ENCODE assay signal across 13 cellular contexts in the genomic region with DNA sequence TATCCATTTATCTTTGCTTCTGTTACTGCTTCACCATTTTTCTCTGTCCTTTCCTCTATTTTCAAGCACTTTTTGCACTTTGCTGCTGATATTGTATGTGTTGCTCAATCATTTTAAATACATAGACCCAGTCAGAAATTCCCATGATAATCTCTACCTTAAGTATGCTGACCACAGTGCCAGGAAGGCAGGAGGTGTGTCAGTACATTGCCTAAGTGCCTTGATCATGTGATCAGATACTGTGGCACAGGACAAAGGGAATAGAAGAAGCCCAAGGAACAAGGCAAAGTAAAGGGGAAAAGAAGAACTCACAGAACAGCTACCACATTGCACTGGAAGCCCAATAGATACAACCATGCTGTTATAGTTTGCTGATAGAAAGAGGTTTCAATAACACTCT. TPM values are rescaled to one million over a fixed set of nuclear protein-coding genes. Genes with fewer than 3 reads are reported as not detected.
DNase-seq lines count a peak whose midpoint lies in the region; ATAC-seq and TF ChIP-seq lines count a peak whose summit lies in the region.
"Had no signal": no experiment of that assay in that cellular context is flagged by ENCODE, and none has a peak within 500 bp of the region (broad histone marks: within the 10 kb centered on the region; RNA-seq: fewer than 3 reads in every experiment).

No MANE protein-coding gene starts in this region.

- no peak for TF ChIP-seq CTCF in PC-9 (conservative IDR thresholded peaks at IDR 0.05)
- TF ChIP-seq CTCF in psoas muscle (IDR thresholded peaks at IDR 0.05) = no peak
- TF ChIP-seq CTCF in vagina (IDR thresholded peaks at IDR 0.05) = no peak

- H3F3A ChIP-seq in GM23248 (ENCODE audit: insufficient read depth) (no peaks in the 10 kb centered on the region), PC-9 (ENCODE audit: insufficient read depth, low read depth) (no peaks in the 10 kb centered on the region)

- H3K27ac ChIP-seq in GM23248 (no peak overlapping the region), PC-9 (no peak overlapping the region), psoas muscle (peak overlapping the region; percentile 73), vagina (no peak overlapping the region)

- no TSS peak for BruUV-seq in PC-9 (replicated peaks; lab: Mats Ljungman, UMichigan)

- no peaks in the 10 kb centered on the region for H3K27me3 ChIP-seq in GM23248 (replicated peaks; ENCODE audit: insufficient read depth)
- H3K27me3 ChIP-seq in PC-9 (ENCODE audit: insufficient read depth, low read depth) = no peaks in the 10 kb centered on the region
- no peaks in the 10 kb centered on the region for H3K27me3 ChIP-seq in psoas muscle (ENCODE audit: insufficient read depth in 3 of 3, low read length in 2 of 3)
- no peaks in the 10 kb centered on the region for H3K27me3 ChIP-seq in vagina

- CTCF ChIA-PET in PC-9 (lab: Charles Lee) = no interaction called here

- no peak overlapping the region for H3K4me2 ChIP-seq in GM23248 (ENCODE audit: unreplicated experiment)
- no peak overlapping the region for H3K4me2 ChIP-seq in PC-9

- intact Hi-C loops in PC-9 (cut with micrococcal nuclease; ENCODE audit: unreplicated experiment) (no loop called here), psoas muscle (cut with DNase I) (no loop called here), vagina (cut with DNase I) (no loop called here)

- H3K9ac ChIP-seq in GM23248 = no peak overlapping the region

- POLR2A ChIA-PET in PC-9 (lab: Charles Lee; ENCODE audit: unreplicated experiment) = no interaction called here

- H3K4me3 ChIP-seq in GM23248 (no peak overlapping the region), PC-9 (no peak overlapping the region), psoas muscle (no peak overlapping the region), vagina (no peak overlapping the region)

- in situ Hi-C loops in GM23248 (cut with MboI) = no loop called here

- H3K9me2 ChIP-seq in GM23248 (ENCODE audit: insufficient read depth) = no peaks in the 10 kb centered on the region
- no peaks in the 10 kb centered on the region for H3K9me2 ChIP-seq in PC-9 (ENCODE audit: insufficient read depth)

- H4K20me1 ChIP-seq in GM23248 (ENCODE audit: insufficient read depth) (no peaks in the 10 kb centered on the region), PC-9 (ENCODE audit: insufficient read depth) (no peaks in the 10 kb centered on the region)

- TF ChIP-seq POLR2A in vagina (IDR thresholded peaks at IDR 0.05) = no peak

- ATAC-seq in psoas muscle = peak; percentile 59 to 81 (median 78)
- no peak for ATAC-seq in HG02885 (IDR thresholded peaks at IDR 0.05; ENCODE audit: poor library complexity, unreplicated experiment)
- ATAC-seq: stimulated activated naive CD8-positive, alpha-beta T cell treated with anti-CD3 and anti-CD28 coated beads, Interleukin-15, Interleukin-2, amounts not matched to agents 100 U/mL and 50 U/mL, for 24 hours had no signal

- DNase-seq in GM23248 (peak; percentile 20), PC-9 (peak; percentile 28 to 48), fibroblast of peridontal ligament (ENCODE audit: extremely low read depth) (peak; percentile 29), psoas muscle (no peak), T-helper 9 cell (no peak), vagina (ENCODE audit: extremely low spot score in 2 of 2) (no peak)
- DNase-seq in activated CD8-positive, alpha-beta memory T cell treated with anti-CD3 and anti-CD28 coated beads, Interleukin-2, amount 50 U/mL, for 48 hours = no peak
- DNase-seq: activated CD4-positive, alpha-beta T cell treated with anti-CD3 and anti-CD28 coated beads, Interleukin-2, amount 50 U/mL, for 1 hour; endodermal cell; NCI-H524; stimulated activated CD4-positive, alpha-beta T cell treated with anti-CD3 and anti-CD28 coated beads, Interleukin-1b, Interleukin-23, amount 100 ng/mL, for 48 hours; stimulated activated naive CD8-positive, alpha-beta T cell treated with anti-CD3 and anti-CD28 coated beads, Interleukin-15, Interleukin-2, amounts not matched to agents 100 U/mL and 50 U/mL, for 24 hours had no signal

- H3K36me3 ChIP-seq in GM23248 (ENCODE audit: low read depth) (no peaks in the 10 kb centered on the region), PC-9 (ENCODE audit: low read depth) (no peaks in the 10 kb centered on the region), psoas muscle (ENCODE audit: insufficient read depth in 1 of 2, low read depth in 1 of 2) (no peaks in the 10 kb centered on the region), vagina (no peaks in the 10 kb centered on the region)

- H3K79me2 ChIP-seq in GM23248 (ENCODE audit: insufficient read depth) (no peaks in the 10 kb centered on the region), PC-9 (ENCODE audit: low read depth) (no peaks in the 10 kb centered on the region)

- H2AFZ ChIP-seq in GM23248 (no peak overlapping the region), PC-9 (peak overlapping the region; percentile 30; the same call in 1 of the 2 replicates)

- no peaks in the 10 kb centered on the region for H3K4me1 ChIP-seq in GM23248 (ENCODE audit: insufficient read depth)
- H3K4me1 ChIP-seq in PC-9 (replicated peaks; ENCODE audit: insufficient read depth) = peaks cover 19% of the 10 kb centered on the region
- H3K4me1 ChIP-seq in psoas muscle = peaks cover 44% of the 10 kb centered on the region
- H3K4me1 ChIP-seq in vagina = no peaks in the 10 kb centered on the region

- no peaks in the 10 kb centered on the region for H3K9me3 ChIP-seq in GM23248 (ENCODE audit: low read depth)
- H3K9me3 ChIP-seq in PC-9 (ENCODE audit: insufficient read depth, low read depth) = no peaks in the 10 kb centered on the region; the same call in 1 of the 2 replicates
- no peaks in the 10 kb centered on the region for H3K9me3 ChIP-seq in psoas muscle
- H3K9me3 ChIP-seq in vagina = no peaks in the 10 kb centered on the region

RNA-seq across cellular contexts. Expression of a gene that starts 53.7 kb away (rescaled TPM):
- total RNA-seq in GM23248 (2014; rRNA removed; shearing (Covaris generic)) = 1.3 TPM in 1 of 2 replicates, not detected in the other
- polyA plus RNA-seq in GM23248 (2016; fragmentation: Nextera tagmentation; extraction: Ambion mirVana) = 0.48 and 0.53 TPM in 2 replicates
- total RNA-seq in PC-9 (2021) = 0.28 and 1.3 TPM in 2 replicates
- total RNA-seq in psoas muscle = 100 to 1,000 TPM; 149 to 662 (median 240) TPM
- 100 to 1,000 TPM; 166 to 273 (median 171) TPM for polyA plus RNA-seq in psoas muscle
- 102 TPM for total RNA-seq in vagina

Comparison
In these comparisons a context has a peak if more than half of its experiments do, and no peak if none do; other contexts are left out.
1. DNase-seq: peak in GM23248 (single experiment), PC-9 (2 of 2) and fibroblast of peridontal ligament (single experiment); none in psoas muscle (0 of 2), activated CD8-positive, alpha-beta memory T cell treated with anti-CD3 and anti-CD28 coated beads, Interleukin-2, amount 50 U/mL, for 48 hours (single experiment), T-helper 9 cell (single experiment) and vagina (0 of 2).
2. RNA of a gene that starts 53.7 kb away (total RNA-seq): 149 to 662 TPM in psoas muscle and 102 TPM in vagina (single experiment); 0.28 to 1.3 TPM in PC-9 and 1.3 TPM in GM23248; every median in the first group is over 10 times any median in the second.